Comparison of ENCODE assay signal across 12 cellular contexts in the genomic region with DNA sequence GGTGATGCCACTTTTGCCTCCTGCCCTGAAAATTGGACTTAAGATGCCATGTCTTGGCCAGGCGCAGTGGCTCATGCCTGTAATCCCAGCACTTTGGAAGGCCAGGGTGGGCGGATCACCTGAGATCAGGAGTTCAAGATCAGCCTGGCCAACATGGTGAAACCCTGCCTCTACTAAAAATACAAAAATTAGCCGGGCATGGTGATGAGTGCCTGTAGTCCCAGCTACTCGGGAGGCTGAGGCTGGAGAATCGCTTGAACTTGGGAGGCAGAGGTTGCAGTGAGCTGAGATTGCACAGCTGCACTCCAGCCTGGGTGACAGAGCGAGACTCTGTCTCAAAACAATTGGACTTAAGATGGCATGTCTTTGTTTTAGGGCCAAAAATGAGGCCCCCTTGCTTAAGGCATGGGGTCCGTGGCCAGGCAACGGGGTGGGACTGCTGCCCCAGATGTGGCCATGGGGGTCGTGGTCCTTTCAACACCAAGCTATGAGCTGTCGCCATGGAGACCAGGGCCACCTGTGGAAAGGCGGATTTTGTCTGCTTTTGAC. TPM values are rescaled to one million over a fixed set of nuclear protein-coding genes. Genes with fewer than 3 reads are reported as not detected.
DNase-seq lines count a peak whose midpoint lies in the region; ATAC-seq and TF ChIP-seq lines count a peak whose summit lies in the region.
"Not testable (repeated sequence)": the region's sequence is repeated elsewhere in the genome, so short reads cannot be mapped to it uniquely, and the experiment has no call there.
"Had no signal": no experiment of that assay in that cellular context is flagged by ENCODE, and none has a peak within 500 bp of the region (broad histone marks: within the 10 kb centered on the region; RNA-seq: fewer than 3 reads in every experiment).

No MANE protein-coding gene starts in this region.

- TF ChIP-seq CTCF in BE2C (IDR thresholded peaks at IDR 0.05; ENCODE audit: low read depth, low read length); dorsolateral prefrontal cortex (IDR thresholded peaks at IDR 0.05 in 54 of 56, conservative IDR thresholded peaks at IDR 0.05 in 2 of 56; ENCODE audit: low read depth in 1 of 56, partially characterized antibody in 56 of 56); left ventricle myocardium inferior (IDR thresholded peaks at IDR 0.05; ENCODE audit: borderline replicate concordance); thoracic aorta (IDR thresholded peaks at IDR 0.05): not testable (repeated sequence)

- WGBS in mesendoderm (ENCODE audit: extremely low coverage, insufficient coverage, low lambda C conversion rate), result no CpG with 5 or more reads among the region's 11 CpGs
- no CpG with 5 or more reads among the region's 11 CpGs for WGBS in trophoblast cell (ENCODE audit: extremely low coverage, insufficient coverage, insufficient read length)

- peaks cover 18% of the 10 kb centered on the region for H3K4me1 Mint-ChIP-seq in activated CD8-positive, alpha-beta T cell treated with anti-CD3 and anti-CD28 coated beads, Interleukin-2, amount 10 ng/mL, durations not matched to agents 7 days and 5 days (ENCODE audit: low read depth)

- not testable (repeated sequence) for H3K23ac ChIP-seq in mesendoderm (ENCODE audit: low read length); trophoblast cell (ENCODE audit: low read length)

- H3K79me2 ChIP-seq in mesendoderm (ENCODE audit: control insufficient read depth, insufficient read depth, low read length); trophoblast cell (ENCODE audit: control insufficient read depth, insufficient read depth, low read length, poor library complexity): not testable (repeated sequence)

- not testable (repeated sequence) for H3K27me3 ChIP-seq in BE2C; dorsolateral prefrontal cortex; left ventricle myocardium inferior (ENCODE audit: low read depth); mesendoderm (ENCODE audit: insufficient read depth, low read length, poor library complexity); trophoblast cell (ENCODE audit: insufficient read depth, low read length); thoracic aorta (replicated peaks; ENCODE audit: insufficient read depth)

- H3K4me2 ChIP-seq in mesendoderm (ENCODE audit: low read length), result not testable (repeated sequence)
- H3K4me2 ChIP-seq in trophoblast cell (ENCODE audit: low read length), result peak overlapping the region; percentile 20

- CTCF ChIA-PET in activated CD8-positive, alpha-beta T cell treated with anti-CD3 and anti-CD28 coated beads, Interleukin-2, amount 10 ng/mL, durations not matched to agents 7 days and 5 days (lab: Charles Lee), result interaction anchor here (0.9 kb wide), 2 partner anchors 25 to 85 kb away, joined by 3 read pairs; no protein-coding TSS in a partner anchor

- peak overlapping the region; percentile 100 for H4K91ac ChIP-seq in trophoblast cell (ENCODE audit: low read depth, low read length)

- H3K36me3 Mint-ChIP-seq in activated CD8-positive, alpha-beta T cell treated with anti-CD3 and anti-CD28 coated beads, Interleukin-2, amount 10 ng/mL, durations not matched to agents 7 days and 5 days (ENCODE audit: low read depth), result peaks cover 39% of the 10 kb centered on the region

- peak overlapping the region; percentile 85 for H3K56ac ChIP-seq in mesendoderm (ENCODE audit: low read length)

- not testable (repeated sequence) for H3K79me1 ChIP-seq in mesendoderm (ENCODE audit: low read length)
- H3K79me1 ChIP-seq in trophoblast cell (ENCODE audit: low read length), result peaks cover 39% of the 10 kb centered on the region

- not testable (repeated sequence) for ATAC-seq in activated CD8-positive, alpha-beta T cell treated with anti-CD3 and anti-CD28 coated beads, Interleukin-2, amount 10 ng/mL, durations not matched to agents 7 days and 5 days; thoracic aorta (ENCODE audit: insufficient number of reproducible peaks, low FRiP score, low read depth)

- peak overlapping the region; percentile 71 for H3K27ac Mint-ChIP-seq in activated CD8-positive, alpha-beta T cell treated with anti-CD3 and anti-CD28 coated beads, Interleukin-2, amount 10 ng/mL, durations not matched to agents 7 days and 5 days

- peak overlapping the region; percentile 53 for H2AFZ ChIP-seq in trophoblast cell (ENCODE audit: insufficient read depth, low read length, poor library complexity)

- intact Hi-C loops in dorsolateral prefrontal cortex (cut with DNase I); left ventricle myocardium inferior (cut with micrococcal nuclease): not testable (repeated sequence)

- H3K4me3 ChIP-seq in BE2C (ENCODE audit: low read depth, low read length) (peak overlapping the region; percentile 25; the same call in 1 of the 2 replicates), left ventricle myocardium inferior (peak overlapping the region; percentile 36), thoracic aorta (peak overlapping the region; percentile 51)
- not testable (repeated sequence) for H3K4me3 ChIP-seq in dorsolateral prefrontal cortex; mesendoderm (ENCODE audit: low read length); trophoblast cell (ENCODE audit: low read depth, low read length)

- H3K36me3 ChIP-seq in BE2C; mesendoderm (ENCODE audit: control insufficient read depth, insufficient read depth, low read length); trophoblast cell (ENCODE audit: control insufficient read depth in 1 of 2, insufficient read depth in 2 of 2, low read length in 2 of 2): not testable (repeated sequence)
- H3K36me3 ChIP-seq in left ventricle myocardium inferior (peaks cover 41% of the 10 kb centered on the region), thoracic aorta (peaks cover 10% of the 10 kb centered on the region)

- H2BK15ac ChIP-seq in mesendoderm (replicated peaks; ENCODE audit: low read depth), result not testable (repeated sequence)

- not testable (repeated sequence) for H3K9me3 Mint-ChIP-seq in activated CD8-positive, alpha-beta T cell treated with anti-CD3 and anti-CD28 coated beads, Interleukin-2, amount 10 ng/mL, durations not matched to agents 7 days and 5 days (ENCODE audit: insufficient read depth)

- H2BK12ac ChIP-seq in trophoblast cell (ENCODE audit: low read length), result peak overlapping the region; percentile 81

- H2BK120ac ChIP-seq in mesendoderm (ENCODE audit: low read depth, low read length), result peak overlapping the region; percentile 66
- H2BK120ac ChIP-seq in trophoblast cell (ENCODE audit: insufficient read depth, low read length, poor library complexity), result peak overlapping the region; percentile 97

- H2AK5ac ChIP-seq in mesendoderm (ENCODE audit: low read length) (peak overlapping the region; percentile 48), trophoblast cell (ENCODE audit: low read length) (peak overlapping the region; percentile 98)

- H4K12ac ChIP-seq in trophoblast cell (ENCODE audit: low read depth, low read length), result peak overlapping the region; percentile 22

- DNase-seq in BE2C; activated CD8-positive, alpha-beta T cell treated with anti-CD3 and anti-CD28 coated beads, Interleukin-2, amount 10 ng/mL, durations not matched to agents 7 days and 5 days; dorsolateral prefrontal cortex; left ventricle myocardium inferior; trophoblast cell; thoracic aorta (ENCODE audit: low spot score): not testable (repeated sequence)
- peak; percentile 49 for DNase-seq in NAMALWA (ENCODE audit: low spot score)
- peak; percentile 43 for DNase-seq in mesendoderm

- H3K18ac ChIP-seq in mesendoderm (ENCODE audit: low read length) (peak overlapping the region; percentile 66), trophoblast cell (ENCODE audit: low read length) (peak overlapping the region; percentile 60)

- H2BK5ac ChIP-seq in mesendoderm (ENCODE audit: low read length) (peak overlapping the region; percentile 96), trophoblast cell (ENCODE audit: low read depth, low read length, poor library complexity) (peak overlapping the region; percentile 99)

- peak overlapping the region; percentile 90 for H3K14ac ChIP-seq in trophoblast cell (ENCODE audit: low read length)

- not testable (repeated sequence) for H4K5ac ChIP-seq in mesendoderm (ENCODE audit: low read length)

- H3K27ac ChIP-seq in dorsolateral prefrontal cortex (peak overlapping the region in 35 of 59 donors; percentile 0 to 83 (median 62)), left ventricle myocardium inferior (replicated peaks) (peak overlapping the region; percentile 87), mesendoderm (ENCODE audit: low read depth, low read length) (peak overlapping the region; percentile 54), trophoblast cell (ENCODE audit: low read depth, low read length) (peak overlapping the region; percentile 87), thoracic aorta (peak overlapping the region; percentile 80 to 81)

- H3K9ac ChIP-seq in mesendoderm (ENCODE audit: low read length), result peak overlapping the region; percentile 17
- H3K9ac ChIP-seq in trophoblast cell (ENCODE audit: low read length), result not testable (repeated sequence)

- not testable (repeated sequence) for H3K9me3 ChIP-seq in BE2C; left ventricle myocardium inferior (replicated peaks); trophoblast cell (ENCODE audit: insufficient read depth, low read depth, low read length); thoracic aorta

- H3K4me1 ChIP-seq in BE2C; mesendoderm (ENCODE audit: control insufficient read depth, low read depth, low read length): not testable (repeated sequence)
- H3K4me1 ChIP-seq in left ventricle myocardium inferior (peaks cover 32% of the 10 kb centered on the region), trophoblast cell (ENCODE audit: control insufficient read depth in 1 of 2, insufficient read depth in 2 of 2, low read length in 2 of 2) (peaks cover 28 to 30% of the 10 kb centered on the region in 2 experiments), thoracic aorta (ENCODE audit: control insufficient read depth in 1 of 2, low read depth in 2 of 2) (peaks cover 12 to 24% of the 10 kb centered on the region in 2 donors)

- H3K4ac ChIP-seq in mesendoderm (ENCODE audit: low read depth, low read length), result peak overlapping the region; percentile 84
- peak overlapping the region; percentile 87 for H3K4ac ChIP-seq in trophoblast cell (ENCODE audit: low read depth, low read length)

- H3K4me3 Mint-ChIP-seq in activated CD8-positive, alpha-beta T cell treated with anti-CD3 and anti-CD28 coated beads, Interleukin-2, amount 10 ng/mL, durations not matched to agents 7 days and 5 days, result not testable (repeated sequence)

- POLR2A ChIA-PET in activated CD8-positive, alpha-beta T cell treated with anti-CD3 and anti-CD28 coated beads, Interleukin-2, amount 10 ng/mL, durations not matched to agents 7 days and 5 days (lab: Charles Lee), result not testable (repeated sequence)

- not testable (repeated sequence) for H3K27me3 Mint-ChIP-seq in activated CD8-positive, alpha-beta T cell treated with anti-CD3 and anti-CD28 coated beads, Interleukin-2, amount 10 ng/mL, durations not matched to agents 7 days and 5 days (ENCODE audit: low read depth)

- not testable (repeated sequence) for H4K8ac ChIP-seq in mesendoderm (ENCODE audit: low read depth, low read length)
- peak overlapping the region; percentile 92 for H4K8ac ChIP-seq in trophoblast cell (ENCODE audit: low read depth, low read length)

RNA-seq across cellular contexts. Expression of gene GDF15, which starts 21.6 kb away (rescaled TPM):
- polyA plus RNA-seq in BE2C (2012; ENCODE audit: insufficient read depth, insufficient read length, low read depth), result 492 TPM
- not detected for total RNA-seq in activated CD8-positive, alpha-beta T cell treated with anti-CD3 and anti-CD28 coated beads, Interleukin-2, amount 10 ng/mL, durations not matched to agents 7 days and 5 days
- total RNA-seq in dorsolateral prefrontal cortex (1 to 10 TPM in 56 of 120 experiments, under 1 TPM in 35, not detected in 29; 0.43 to 7.1 (median 1.2) TPM), left ventricle myocardium inferior (0.33 TPM), thoracic aorta (10 to 100 TPM in 1 of 2 donors, 1 to 10 TPM in 1; 2.3 to 25.5 TPM)
- 2.1 TPM for polyA plus RNA-seq in mesendoderm (2013, experiment 1 of 2)
- 1.8 TPM for polyA plus RNA-seq in mesendoderm (2013, experiment 2 of 2)
- 182 and 198 TPM in 2 replicates for polyA plus RNA-seq in trophoblast cell (2013)
- total RNA-seq: activated CD4-positive, alpha-beta memory T cell treated with anti-CD3 and anti-CD28 coated beads for 36 hours; activated naive CD8-positive, alpha-beta T cell treated with anti-CD3 and anti-CD28 coated beads for 36 hours had no signal

RNA-seq across cellular contexts. Expression of gene PGPEP1, which starts 24.0 kb away (rescaled TPM):
- polyA plus RNA-seq in BE2C (2012; ENCODE audit: insufficient read depth, insufficient read length, low read depth), result 3.2 TPM
- total RNA-seq in activated CD8-positive, alpha-beta T cell treated with anti-CD3 and anti-CD28 coated beads, Interleukin-2, amount 10 ng/mL, durations not matched to agents 7 days and 5 days, result 10 to 100 TPM; 30.1 to 34.5 TPM
- total RNA-seq in dorsolateral prefrontal cortex (10 to 100 TPM; 20.4 to 93.6 (median 37.7) TPM), left ventricle myocardium inferior (38.8 TPM), thoracic aorta (10 to 100 TPM; 23.7 TPM)
- polyA plus RNA-seq in mesendoderm (2013, experiment 1 of 2), result 20.5 TPM
- 23.0 TPM for polyA plus RNA-seq in mesendoderm (2013, experiment 2 of 2)
- polyA plus RNA-seq in trophoblast cell (2013), result 46.5 and 56.5 TPM in 2 replicates

RNA-seq across cellular contexts. Expression of gene LRRC25, which starts 33.1 kb away (rescaled TPM):
- not detected for polyA plus RNA-seq in BE2C (2012; ENCODE audit: insufficient read depth, insufficient read length, low read depth)
- total RNA-seq in activated CD8-positive, alpha-beta T cell treated with anti-CD3 and anti-CD28 coated beads, Interleukin-2, amount 10 ng/mL, durations not matched to agents 7 days and 5 days, result under 1 TPM; 0.53 to 0.68 TPM
- total RNA-seq in dorsolateral prefrontal cortex (10 to 100 TPM in 1 of 120 experiments, 1 to 10 TPM in 99, under 1 TPM in 19, not detected in 1; 0.44 to 11.8 (median 1.8) TPM), left ventricle myocardium inferior (2.4 TPM), thoracic aorta (10 to 100 TPM; 18.7 to 30.3 TPM)
- polyA plus RNA-seq in mesendoderm (2013, experiment 1 of 2), result not detected
- polyA plus RNA-seq in mesendoderm (2013, experiment 2 of 2), result 0.03 TPM
- polyA plus RNA-seq in trophoblast cell (2013), result not detected in 2 replicates
- total RNA-seq: activated CD4-positive, alpha-beta memory T cell treated with anti-CD3 and anti-CD28 coated beads for 36 hours; activated naive CD8-positive, alpha-beta T cell treated with anti-CD3 and anti-CD28 coated beads for 36 hours; activated T-cell treated with anti-CD3 and anti-CD28 coated beads, Interleukin-2, amount 50 U/mL, for 72 hours; G401 had no signal

RNA-seq across cellular contexts. Expression of gene LSM4, which starts 41.5 kb away (rescaled TPM):
- polyA plus RNA-seq in BE2C (2012; ENCODE audit: insufficient read depth, insufficient read length, low read depth), result 534 TPM
- total RNA-seq in activated CD8-positive, alpha-beta T cell treated with anti-CD3 and anti-CD28 coated beads, Interleukin-2, amount 10 ng/mL, durations not matched to agents 7 days and 5 days, result 100 to 1,000 TPM; 199 to 215 TPM
- total RNA-seq in dorsolateral prefrontal cortex, result 100 to 1,000 TPM in 6 of 120 experiments, 10 to 100 TPM in 114; 46.4 to 115 (median 74.8) TPM
- 94.8 TPM for total RNA-seq in left ventricle myocardium inferior
- 236 TPM for polyA plus RNA-seq in mesendoderm (2013, experiment 1 of 2)
- 226 TPM for polyA plus RNA-seq in mesendoderm (2013, experiment 2 of 2)
- polyA plus RNA-seq in trophoblast cell (2013), result 216 and 223 TPM in 2 replicates
- total RNA-seq in thoracic aorta, result 10 to 100 TPM; 74.8 to 90.2 TPM

RNA-seq across cellular contexts. Expression of gene SSBP4, which starts 54.8 kb away (rescaled TPM):
- polyA plus RNA-seq in BE2C (2012; ENCODE audit: insufficient read depth, insufficient read length, low read depth), result 467 TPM
- total RNA-seq in activated CD8-positive, alpha-beta T cell treated with anti-CD3 and anti-CD28 coated beads, Interleukin-2, amount 10 ng/mL, durations not matched to agents 7 days and 5 days, result 100 to 1,000 TPM; 198 to 204 TPM
- total RNA-seq in dorsolateral prefrontal cortex (100 to 1,000 TPM in 39 of 120 experiments, 10 to 100 TPM in 81; 42.5 to 168 (median 93.8) TPM), left ventricle myocardium inferior (30.8 TPM), thoracic aorta (10 to 100 TPM; 87.7 to 94.9 TPM)
- 35.0 TPM for polyA plus RNA-seq in mesendoderm (2013, experiment 1 of 2)
- polyA plus RNA-seq in mesendoderm (2013, experiment 2 of 2), result 35.5 TPM
- polyA plus RNA-seq in trophoblast cell (2013), result 51.1 and 52.0 TPM in 2 replicates
